Comparison of ENCODE assay signal across 17 cellular contexts in the genomic region with DNA sequence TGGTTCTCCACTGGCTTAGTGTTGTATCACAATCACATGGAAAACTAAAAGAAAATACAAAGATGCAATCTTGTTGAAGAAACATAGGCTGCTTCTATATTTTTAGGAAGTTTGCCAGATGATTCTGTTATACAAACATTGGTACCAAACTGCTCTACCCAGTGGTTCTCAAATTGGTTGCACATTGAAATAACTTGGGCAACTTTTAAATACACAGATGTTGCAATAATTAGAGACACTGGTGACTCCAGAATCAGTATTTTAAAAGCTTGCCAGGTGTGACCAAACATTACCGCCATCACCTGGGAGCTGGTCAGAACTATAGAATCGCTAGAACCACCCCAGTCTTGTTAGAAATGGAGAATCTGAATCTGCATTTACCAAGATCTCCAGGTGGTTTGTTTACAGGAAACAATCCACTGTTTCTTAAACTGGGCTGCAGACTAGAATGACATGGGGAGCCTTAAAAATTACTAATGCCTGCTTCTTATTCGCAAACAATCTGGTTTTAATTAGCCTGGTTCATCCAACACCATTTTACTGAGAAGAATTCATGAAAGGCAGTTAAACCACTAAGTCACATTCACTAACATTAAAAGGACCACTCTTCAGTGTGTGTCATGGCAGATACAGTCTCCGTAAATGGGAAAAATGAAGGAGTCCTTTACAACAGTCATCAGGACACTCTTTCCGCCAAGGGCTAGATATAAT.
"Had no signal": no experiment of that assay in that cellular context is flagged by ENCODE, and none has a peak within 500 bp of the region (broad histone marks: within the 10 kb centered on the region; RNA-seq: fewer than 3 reads in every experiment).

No MANE protein-coding gene starts in this region.

- H3K27me3 ChIP-seq: transverse colon had no signal

- H3K9ac ChIP-seq: parathyroid adenoma, SK-N-SH had no signal

- DNase-seq: activated CD4-positive, alpha-beta T cell treated with anti-CD3 and anti-CD28 coated beads, Interleukin-2, amount 10 ng/mL, durations not matched to agents 7 days and 5 days; activated CD4-positive, CD25-positive, alpha-beta regulatory T cell; activated CD8-positive, alpha-beta memory T cell treated with anti-CD3 and anti-CD28 coated beads for 24 hours; activated naive CD4-positive, alpha-beta T cell treated with anti-CD3 and anti-CD28 coated beads for 36 hours; central memory CD4-positive, alpha-beta T cell; cortex of kidney; effector memory CD4-positive, alpha-beta T cell; glutamatergic neuron; left colon; mesendoderm; retina; SK-N-SH; T-helper 2 cell; transverse colon had no signal

- H3K4me3 ChIP-seq: skin epidermis, transverse colon had no signal

- ATAC-seq: left colon had no signal

- H3K4me1 ChIP-seq: parathyroid adenoma, transverse colon had no signal

- H3K9me3 ChIP-seq: SK-N-SH, transverse colon had no signal

- H3K27ac ChIP-seq: epithelial cell of prostate, parathyroid adenoma, skin epidermis, transverse colon had no signal
